1 cellular context compared by ENCODE assay signal in genomic region chr17:78737332-78737731, GRCh38.
TF ChIP-seq lines count a peak whose summit lies in the region.

No MANE protein-coding gene starts in this region.

TF ChIP-seq in GM23338, 12 proteins besides CTCF, POLR2A, EP300 and RAD21 (continued from another document):
- TF ChIP-seq ZNF462 (CRISPR knock-in tag; IDR thresholded peaks at IDR 0.05) (no peak), REST (IDR thresholded peaks at IDR 0.05; ENCODE audit: unreplicated experiment) (no peak), CREB1 (CRISPR knock-in tag; IDR thresholded peaks at IDR 0.05; ENCODE audit: low read depth) (no peak), EZH2phosphoT487 (IDR thresholded peaks at IDR 0.05; ENCODE audit: unreplicated experiment) (no peak), ETS1 (IDR thresholded peaks at IDR 0.05) (no peak), EZH2 (IDR thresholded peaks at IDR 0.05; ENCODE audit: low read depth, unreplicated experiment) (no peak), ZNF331 (CRISPR knock-in tag; IDR thresholded peaks at IDR 0.05; ENCODE audit: low read depth) (no peak)
